Comparison of ENCODE assay signal across 16 cellular contexts in the genomic region with DNA sequence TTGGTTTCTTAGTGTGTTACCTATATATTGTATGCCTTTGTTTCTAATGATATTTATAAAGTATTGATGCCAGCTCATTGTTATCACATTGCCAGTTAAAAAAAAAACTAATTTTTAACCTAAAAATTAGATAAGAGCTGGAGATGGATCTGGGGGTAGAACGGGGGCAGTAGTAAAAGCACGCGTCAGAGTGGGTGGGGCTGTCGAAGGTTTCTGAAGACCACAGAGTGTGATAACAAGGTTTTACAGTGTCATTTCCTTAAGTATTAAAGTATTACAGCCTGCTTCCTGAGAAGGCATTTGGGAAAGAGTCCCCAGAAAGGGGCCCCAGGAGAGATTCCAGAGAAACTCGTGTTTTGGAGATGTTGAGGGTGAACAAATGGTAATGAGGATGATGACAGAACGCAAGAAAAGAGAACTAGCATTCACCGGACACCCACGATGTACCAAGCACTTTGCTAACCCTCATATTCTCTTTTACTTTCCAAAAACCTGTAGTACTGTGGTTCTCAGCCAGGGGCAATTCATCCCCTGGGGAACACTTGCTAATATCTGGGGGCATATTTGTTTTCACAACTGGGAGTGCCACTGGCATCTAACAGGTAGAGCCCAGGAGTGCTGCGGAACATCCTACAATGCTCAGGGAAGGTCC. TPM values are rescaled to one million over a fixed set of nuclear protein-coding genes. Genes with fewer than 3 reads are reported as not detected.
A peak's percentile ranks its signal among the peaks of the same experiment; 100 is the strongest.
DNase-seq lines count a peak whose midpoint lies in the region; ATAC-seq, FAIRE-seq and TF ChIP-seq lines count a peak whose summit lies in the region.
"Not testable (repeated sequence)": the region's sequence is repeated elsewhere in the genome, so short reads cannot be mapped to it uniquely, and the experiment has no call there.
"Had no signal": no experiment of that assay in that cellular context is flagged by ENCODE, and none has a peak within 500 bp of the region (broad histone marks: within the 10 kb centered on the region; RNA-seq: fewer than 3 reads in every experiment).

No MANE protein-coding gene starts in this region.

- not testable (repeated sequence) for H3K4me1 ChIP-seq in CD8-positive, alpha-beta T cell (ENCODE audit: insufficient read depth, low read length); GM12878 (ENCODE audit: control insufficient read depth, insufficient read depth, low read length); lower lobe of right lung

- not testable (repeated sequence) for DNase-seq in CD8-positive, alpha-beta T cell; GM12878 (ENCODE audit: low read depth, low spot score); lower lobe of right lung; natural killer cell
- DNase-seq in T-cell: peak in 1 of 34 experiments; percentile 8

- H4K20me1 ChIP-seq in GM12878 (ENCODE audit: control insufficient read depth, insufficient read depth): not testable (repeated sequence)

- not testable (repeated sequence) for H3K27ac ChIP-seq in CD8-positive, alpha-beta T cell (ENCODE audit: low read depth, low read length); GM12878 (ENCODE audit: control insufficient read depth, insufficient read depth); lower lobe of right lung

- not testable (repeated sequence) for H3K9me3 ChIP-seq in CD8-positive, alpha-beta T cell (ENCODE audit: low read length); GM12878 (replicated peaks; ENCODE audit: control insufficient read depth, insufficient read depth, low read length); lower lobe of right lung

- not testable (repeated sequence) for H3K79me2 ChIP-seq in GM12878 (ENCODE audit: control insufficient read depth, insufficient read depth, low read length)

- not testable (repeated sequence) for H3K27ac Mint-ChIP-seq in CD8-positive, alpha-beta T cell; T-cell; natural killer cell

- not testable (repeated sequence) for H3K4me1 Mint-ChIP-seq in CD8-positive, alpha-beta T cell (ENCODE audit: low read depth); T-cell; natural killer cell

- SMC1A ChIA-PET in GM12878 (lab: Charles Lee; ENCODE audit: uncharacterized antibody, unreplicated experiment): not testable (repeated sequence)

- TF ChIP-seq CTCF in CD8-positive, alpha-beta T cell (IDR thresholded peaks at IDR 0.05); GM12878 (IDR thresholded peaks at IDR 0.05 in 2 of 3, conservative IDR thresholded peaks at IDR 0.05 in 1 of 3; ENCODE audit: control insufficient read depth in 2 of 3, extremely low read depth in 1 of 3, insufficient read depth in 1 of 3, low read depth in 3 of 3, low read length in 3 of 3); lower lobe of right lung (IDR thresholded peaks at IDR 0.05); natural killer cell (IDR thresholded peaks at IDR 0.05): not testable (repeated sequence)

- not testable (repeated sequence) for TF ChIP-seq POLR2A in GM12878 (IDR thresholded peaks at IDR 0.05; ENCODE audit: low read depth, low read length)

- not testable (repeated sequence) for H3K4me3 ChIP-seq in CD8-positive, alpha-beta T cell (ENCODE audit: low read depth, low read length); GM12878; lower lobe of right lung

- WGBS in GM12878 (ENCODE audit: insufficient coverage, insufficient replicate concordance, low lambda C conversion rate, missing lambda C conversion rate): 17% methylated on average over 4 of the region's 9 CpGs

- not testable (repeated sequence) for H3K4me2 ChIP-seq in GM12878 (ENCODE audit: control insufficient read depth, insufficient read depth)

- in situ Hi-C loops in GM12878 (cut with MboI): not testable (repeated sequence)

- H3K27me3 ChIP-seq in CD8-positive, alpha-beta T cell (ENCODE audit: insufficient read depth, low read length); GM12878 (replicated peaks in 1 of 2; ENCODE audit: control insufficient read depth in 2 of 2, insufficient read depth in 2 of 2, low read length in 1 of 2); lower lobe of right lung (ENCODE audit: low read depth): not testable (repeated sequence)

- TF ChIP-seq EP300 in GM12878 (IDR thresholded peaks at IDR 0.05; ENCODE audit: borderline replicate concordance in 1 of 2, control insufficient read depth in 1 of 2, low read depth in 2 of 2, low read length in 2 of 2): not testable (repeated sequence)

- BruUV-seq in GM12878 (replicated peaks; lab: Mats Ljungman, UMichigan): not testable (repeated sequence)

- not testable (repeated sequence) for H3K9ac ChIP-seq in GM12878 (ENCODE audit: control insufficient read depth, insufficient read depth, low read length)

- not testable (repeated sequence) for H3K36me3 ChIP-seq in CD8-positive, alpha-beta T cell (ENCODE audit: insufficient read depth, low read length); GM12878 (ENCODE audit: control insufficient read depth in 2 of 2, insufficient read depth in 2 of 2, low read length in 1 of 2); lower lobe of right lung

- TF ChIP-seq RAD21 in GM12878 (IDR thresholded peaks at IDR 0.05; ENCODE audit: insufficient read depth, low read depth, low read length): not testable (repeated sequence)

- intact Hi-C loops in CD8-positive, alpha-beta T cell (cut with DNase I, micrococcal nuclease); GM12878 (cut with micrococcal nuclease; ENCODE audit: unreplicated experiment); lower lobe of right lung (cut with DNase I); natural killer cell (cut with micrococcal nuclease): not testable (repeated sequence)

- not testable (repeated sequence) for H3K36me3 Mint-ChIP-seq in CD8-positive, alpha-beta T cell; T-cell; natural killer cell

- FAIRE-seq in GM12878 (lab: Jason Lieb, UNC): not testable (repeated sequence)

- RAD21 ChIA-PET in GM12878 (lab: Charles Lee; ENCODE audit: unreplicated experiment): not testable (repeated sequence)

- H3K9me3 Mint-ChIP-seq in CD8-positive, alpha-beta T cell; T-cell; natural killer cell: not testable (repeated sequence)

- H3K4me3 Mint-ChIP-seq in CD8-positive, alpha-beta T cell; T-cell; natural killer cell: not testable (repeated sequence)

- POLR2A ChIA-PET in CD8-positive, alpha-beta T cell (lab: Charles Lee); T-cell (lab: Charles Lee); GM12878 (lab: Charles Lee): not testable (repeated sequence)

- not testable (repeated sequence) for H3K27me3 Mint-ChIP-seq in CD8-positive, alpha-beta T cell (ENCODE audit: low read depth); T-cell; natural killer cell (ENCODE audit: low read depth in 2 of 2)

- not testable (repeated sequence) for H2AFZ ChIP-seq in GM12878 (ENCODE audit: control insufficient read depth, low read depth, low read length)

- CTCF ChIA-PET in CD8-positive, alpha-beta T cell (lab: Charles Lee); T-cell (lab: Charles Lee); GM12878 (lab: Yijun Ruan, JAX): not testable (repeated sequence)

- ATAC-seq in CD8-positive, alpha-beta T cell: peak; percentile 94
- ATAC-seq in GM18511 (IDR thresholded peaks at IDR 0.05; ENCODE audit: unreplicated experiment): peak; percentile 36
- peak; percentile 41 for ATAC-seq in HG03378 (IDR thresholded peaks at IDR 0.05; ENCODE audit: unreplicated experiment)
- ATAC-seq in T-cell (replicated peaks in 1 of 4): peak in 3 of 4 experiments; percentile 35 to 79 (median 43)
- ATAC-seq in GM12878: peak; percentile 48
- peak; percentile 56 to 76 for ATAC-seq in lower lobe of right lung
- peak; percentile 96 to 98 (median 96) for ATAC-seq in natural killer cell

RNA-seq across cellular contexts. Expression of gene FCGR2B, which starts 1.2 kb away (rescaled TPM):
- not detected for total RNA-seq in CD8-positive, alpha-beta T cell
- 1 to 10 TPM in 4 of 5 donors, under 1 TPM in 1; 0.80 to 3.9 (median 1.7) TPM for total RNA-seq in T-cell
- total RNA-seq in GM12878 (2013; cell fraction: nucleolus; rRNA removed): 113 and 116 TPM in 2 replicates
- total RNA-seq in GM12878 (2014; rRNA removed): 99.3 and 100 TPM in 2 replicates
- total RNA-seq in GM12878 (2014; rRNA removed; fragmentation: Illumina TruSeq; extraction: Trizol): 76.6 and 78.5 TPM in 2 replicates
- 88.9 and 99.4 TPM in 2 replicates for total RNA-seq in GM12878 (2021)
- polyA plus RNA-seq in GM12878 (2011; ENCODE audit: low read depth): 27.4 TPM
- 99.1 and 111 TPM in 2 replicates for polyA plus RNA-seq in GM12878 (2011; rRNA removed)
- polyA plus RNA-seq in GM12878 (2011; cell fraction: cytosol; rRNA removed): 146 and 151 TPM in 2 replicates
- polyA plus RNA-seq in GM12878 (2011; cell fraction: nucleus; rRNA removed): 167 and 219 TPM in 2 replicates
- polyA plus RNA-seq in GM12878 (2012): 32.7 and 37.9 TPM in 2 replicates
- 118 and 122 TPM in 2 replicates for polyA plus RNA-seq in GM12878 (2014; fragmentation: Illumina TruSeq; extraction: Trizol)
- 100 to 1,000 TPM; 131 to 216 TPM for polyA plus RNA-seq in GM12878 (2014; fragmentation: Nextera tagmentation; extraction: Ambion mirVana)
- polyA plus RNA-seq in GM12878 (2014; rRNA removed): 101 and 106 TPM in 2 replicates
- polyA plus RNA-seq in GM12878 (2016; fragmentation: Nextera tagmentation; extraction: Ambion mirVana): 100 to 1,000 TPM; 105 to 112 TPM
- polyA minus RNA-seq in GM12878 (2011; rRNA and poly(A)+ RNA removed): 82.4 and 94.0 TPM in 2 replicates
- 21.1 and 30.9 TPM in 2 replicates for polyA minus RNA-seq in GM12878 (2011; cell fraction: cytosol; rRNA and poly(A)+ RNA removed)
- 35.2 and 46.1 TPM in 2 replicates for polyA minus RNA-seq in GM12878 (2011; cell fraction: nucleus; rRNA and poly(A)+ RNA removed)
- 31.9 TPM for total RNA-seq in lower lobe of right lung
- total RNA-seq in natural killer cell: 10 to 100 TPM; 12.6 to 76.9 (median 17.0) TPM
- total RNA-seq: A172, Daoy, G401, HFFc6, NCI-H460 had no signal
- polyA plus RNA-seq: AG04450 had no signal

RNA-seq across cellular contexts. Expression of gene FCGR3B, which starts 30.8 kb away (rescaled TPM):
- not detected for total RNA-seq in CD8-positive, alpha-beta T cell
- under 1 TPM in 3 of 5 donors, not detected in 2; 0.42 to 0.88 (median 0.60) TPM for total RNA-seq in T-cell
- not detected in 2 replicates for total RNA-seq in GM12878 (2013; cell fraction: nucleolus; rRNA removed)
- total RNA-seq in GM12878 (2014; rRNA removed): not detected in 2 replicates
- total RNA-seq in GM12878 (2014; rRNA removed; fragmentation: Illumina TruSeq; extraction: Trizol): not detected in 2 replicates
- not detected in 2 replicates for total RNA-seq in GM12878 (2021)
- polyA plus RNA-seq in GM12878 (2011; ENCODE audit: low read depth): not detected
- polyA plus RNA-seq in GM12878 (2011; rRNA removed): not detected in 2 replicates
- polyA plus RNA-seq in GM12878 (2011; cell fraction: cytosol; rRNA removed): not detected in 2 replicates
- polyA plus RNA-seq in GM12878 (2011; cell fraction: nucleus; rRNA removed): not detected in 2 replicates
- not detected in 2 replicates for polyA plus RNA-seq in GM12878 (2012)
- not detected in 2 replicates for polyA plus RNA-seq in GM12878 (2014; fragmentation: Illumina TruSeq; extraction: Trizol)
- not detected for polyA plus RNA-seq in GM12878 (2014; fragmentation: Nextera tagmentation; extraction: Ambion mirVana)
- not detected in 2 replicates for polyA plus RNA-seq in GM12878 (2014; rRNA removed)
- not detected for polyA plus RNA-seq in GM12878 (2016; fragmentation: Nextera tagmentation; extraction: Ambion mirVana)
- not detected in 2 replicates for polyA minus RNA-seq in GM12878 (2011; rRNA and poly(A)+ RNA removed)
- polyA minus RNA-seq in GM12878 (2011; cell fraction: cytosol; rRNA and poly(A)+ RNA removed): not detected in 2 replicates
- not detected in 2 replicates for polyA minus RNA-seq in GM12878 (2011; cell fraction: nucleus; rRNA and poly(A)+ RNA removed)
- 50.1 TPM for total RNA-seq in lower lobe of right lung
- total RNA-seq in natural killer cell: 10 to 100 TPM; 12.8 to 29.6 (median 18.2) TPM
- total RNA-seq: A172; CD4-positive, alpha-beta T cell; Daoy; G401; HFFc6; NCI-H460; OCI-LY7; SK-MEL-5 had no signal
- polyA plus RNA-seq: AG04450 had no signal

RNA-seq across cellular contexts. Expression of gene FCRLA, which starts 45.2 kb away (rescaled TPM):
- not detected for total RNA-seq in CD8-positive, alpha-beta T cell
- total RNA-seq in T-cell (1 to 10 TPM in 3 of 5 donors, under 1 TPM in 2; 0.68 to 6.5 (median 2.7) TPM), GM12878 (2014; rRNA removed) (419 and 443 TPM in 2 replicates), GM12878 (2014; rRNA removed; fragmentation: Illumina TruSeq; extraction: Trizol) (269 and 273 TPM in 2 replicates), GM12878 (2021) (286 and 294 TPM in 2 replicates), lower lobe of right lung (0.32 TPM), natural killer cell (under 1 TPM; 0.41 to 0.90 (median 0.80) TPM)
- 48.7 and 51.4 TPM in 2 replicates for total RNA-seq in GM12878 (2013; cell fraction: nucleolus; rRNA removed)
- 286 TPM for polyA plus RNA-seq in GM12878 (2011; ENCODE audit: low read depth)
- polyA plus RNA-seq in GM12878 (2011; rRNA removed) (122 and 130 TPM in 2 replicates), GM12878 (2014; fragmentation: Illumina TruSeq; extraction: Trizol) (378 and 399 TPM in 2 replicates), GM12878 (2014; fragmentation: Nextera tagmentation; extraction: Ambion mirVana) (100 to 1,000 TPM; 418 to 714 TPM), GM12878 (2014; rRNA removed) (355 and 359 TPM in 2 replicates), GM12878 (2016; fragmentation: Nextera tagmentation; extraction: Ambion mirVana) (100 to 1,000 TPM; 339 to 389 TPM)
- polyA plus RNA-seq in GM12878 (2011; cell fraction: cytosol; rRNA removed): 126 and 193 TPM in 2 replicates
- 55.0 and 60.1 TPM in 2 replicates for polyA plus RNA-seq in GM12878 (2011; cell fraction: nucleus; rRNA removed)
- polyA plus RNA-seq in GM12878 (2012): 191 and 218 TPM in 2 replicates
- polyA minus RNA-seq in GM12878 (2011; rRNA and poly(A)+ RNA removed): 84.4 and 140 TPM in 2 replicates
- polyA minus RNA-seq in GM12878 (2011; cell fraction: cytosol; rRNA and poly(A)+ RNA removed): 24.5 and 36.5 TPM in 2 replicates
- 11.8 and 17.8 TPM in 2 replicates for polyA minus RNA-seq in GM12878 (2011; cell fraction: nucleus; rRNA and poly(A)+ RNA removed)
- total RNA-seq: CD4-positive, alpha-beta T cell; G401 had no signal

RNA-seq across cellular contexts. Expression of gene FCRLB, which starts 59.6 kb away (rescaled TPM):
- total RNA-seq in CD8-positive, alpha-beta T cell: under 1 TPM; 0.24 to 0.33 TPM
- total RNA-seq in T-cell: 1 to 10 TPM in 1 of 5 donors, under 1 TPM in 4; 0.48 to 1.1 (median 0.75) TPM
- total RNA-seq in GM12878 (2013; cell fraction: nucleolus; rRNA removed): 4.0 and 4.2 TPM in 2 replicates
- total RNA-seq in GM12878 (2014; rRNA removed): 11.3 and 11.5 TPM in 2 replicates
- total RNA-seq in GM12878 (2014; rRNA removed; fragmentation: Illumina TruSeq; extraction: Trizol): 3.1 and 3.4 TPM in 2 replicates
- 7.9 and 8.3 TPM in 2 replicates for total RNA-seq in GM12878 (2021)
- 0.73 TPM for polyA plus RNA-seq in GM12878 (2011; ENCODE audit: low read depth)
- 1.2 and 1.5 TPM in 2 replicates for polyA plus RNA-seq in GM12878 (2011; rRNA removed)
- polyA plus RNA-seq in GM12878 (2011; cell fraction: cytosol; rRNA removed): 1.3 and 1.7 TPM in 2 replicates
- polyA plus RNA-seq in GM12878 (2011; cell fraction: nucleus; rRNA removed): 3.6 and 4.2 TPM in 2 replicates
- polyA plus RNA-seq in GM12878 (2012): 2.5 and 3.2 TPM in 2 replicates
- 1.2 and 1.9 TPM in 2 replicates for polyA plus RNA-seq in GM12878 (2014; fragmentation: Illumina TruSeq; extraction: Trizol)
- polyA plus RNA-seq in GM12878 (2014; fragmentation: Nextera tagmentation; extraction: Ambion mirVana): 1 to 10 TPM in 1 of 2 experiments, under 1 TPM in 1; 0.55 to 1.2 TPM
- polyA plus RNA-seq in GM12878 (2014; rRNA removed): 8.8 and 9.4 TPM in 2 replicates
- polyA plus RNA-seq in GM12878 (2016; fragmentation: Nextera tagmentation; extraction: Ambion mirVana): 10 to 100 TPM; 10.9 to 11.7 TPM
- 0.93 and 1.1 TPM in 2 replicates for polyA minus RNA-seq in GM12878 (2011; rRNA and poly(A)+ RNA removed)
- polyA minus RNA-seq in GM12878 (2011; cell fraction: cytosol; rRNA and poly(A)+ RNA removed): 0.53 and 0.62 TPM in 2 replicates
- 2.3 and 2.4 TPM in 2 replicates for polyA minus RNA-seq in GM12878 (2011; cell fraction: nucleus; rRNA and poly(A)+ RNA removed)
- total RNA-seq in lower lobe of right lung: 2.8 TPM
- total RNA-seq in natural killer cell: 1 to 10 TPM; 3.6 to 6.2 (median 5.2) TPM

Comparison
In these comparisons a context has a peak if more than half of its experiments do, and no peak if none do; other contexts are left out.
1. ATAC-seq: peak in every context shown above with its lines; median percentile 96 in natural killer cell; 94 in CD8-positive, alpha-beta T cell; 66 in lower lobe of right lung; 48 in GM12878; 43 in T-cell; 41 in HG03378; 36 in GM18511.
2. RNA of gene FCGR3B, which starts 30.8 kb away (total RNA-seq): 50.1 TPM in lower lobe of right lung (single experiment) and 12.8 to 29.6 TPM in natural killer cell; 0.42 to 0.88 TPM in T-cell, not detected in CD8-positive, alpha-beta T cell and not detected in GM12878; every median in the first group is over 4 times any median in the second.
3. RNA of gene FCRLA, which starts 45.2 kb away (total RNA-seq): 48.7 to 443 TPM in GM12878; 0.68 to 6.5 TPM in T-cell, 0.41 to 0.90 TPM in natural killer cell, 0.32 TPM in lower lobe of right lung (single experiment) and not detected in CD8-positive, alpha-beta T cell; every median in the first group is over 4 times any median in the second.